Comparison of ENCODE assay signal across 16 cellular contexts in genomic region chr15:74865316-74865715, GRCh38. TPM values are rescaled to one million over a fixed set of nuclear protein-coding genes. Genes with fewer than 3 reads are reported as not detected.
DNase-seq lines count a peak whose midpoint lies in the region; ATAC-seq and TF ChIP-seq lines count a peak whose summit lies in the region.
"Had no signal": no experiment of that assay in that cellular context is flagged by ENCODE, and none has a peak within 500 bp of the region (broad histone marks: within the 10 kb centered on the region; RNA-seq: fewer than 3 reads in every experiment).

No MANE protein-coding gene starts in this region.

- H3K9me3 Mint-ChIP-seq in activated T-cell treated with anti-CD3 and anti-CD28 coated beads, Interleukin-2, amount 50 U/mL, for 24 hours: no peaks in the 10 kb centered on the region
- no peaks in the 10 kb centered on the region for H3K9me3 Mint-ChIP-seq in activated T-cell treated with anti-CD3 and anti-CD28 coated beads, Interleukin-2, amount 50 U/mL, for 4 hours
- H3K9me3 Mint-ChIP-seq in stimulated activated effector memory CD8-positive, alpha-beta T cell treated with anti-CD3 and anti-CD28 coated beads, Interleukin-12 subunit alpha, Interleukin-12 subunit beta, amount 100 ng/mL, for 72 hours: no peaks in the 10 kb centered on the region

- H3K27me3 Mint-ChIP-seq in activated T-cell treated with anti-CD3 and anti-CD28 coated beads, Interleukin-2, amount 50 U/mL, for 24 hours: no peaks in the 10 kb centered on the region
- H3K27me3 Mint-ChIP-seq in activated T-cell treated with anti-CD3 and anti-CD28 coated beads, Interleukin-2, amount 50 U/mL, for 4 hours (ENCODE audit: low read depth): no peaks in the 10 kb centered on the region

- no peaks in the 10 kb centered on the region for H3K9me3 ChIP-seq in SK-N-MC (ENCODE audit: low read depth, low read length)
- no peaks in the 10 kb centered on the region for H3K9me3 ChIP-seq in upper lobe of right lung
- H3K9me3 ChIP-seq: heart left ventricle, tibial nerve had no signal

- TF ChIP-seq CTCF in epithelial cell of esophagus (IDR thresholded peaks at IDR 0.05; ENCODE audit: insufficient read depth, low read depth, low read length, missing control alignments) (no peak), upper lobe of right lung (IDR thresholded peaks at IDR 0.05) (no peak)

- no peaks in the 10 kb centered on the region for H3K27me3 ChIP-seq in upper lobe of right lung
- H3K27me3 ChIP-seq: heart left ventricle, tibial nerve had no signal

- H3K27ac Mint-ChIP-seq in activated T-cell treated with anti-CD3 and anti-CD28 coated beads, Interleukin-2, amount 50 U/mL, for 24 hours: peak overlapping the region; percentile 89
- H3K27ac Mint-ChIP-seq in stimulated activated effector memory CD8-positive, alpha-beta T cell treated with anti-CD3 and anti-CD28 coated beads, Interleukin-12 subunit alpha, Interleukin-12 subunit beta, amount 100 ng/mL, for 72 hours: peak overlapping the region; percentile 70

- peaks cover 73% of the 10 kb centered on the region for H3K4me1 Mint-ChIP-seq in activated T-cell treated with anti-CD3 and anti-CD28 coated beads, Interleukin-2, amount 50 U/mL, for 24 hours (ENCODE audit: low read depth)
- peaks cover 71% of the 10 kb centered on the region for H3K4me1 Mint-ChIP-seq in activated T-cell treated with anti-CD3 and anti-CD28 coated beads, Interleukin-2, amount 50 U/mL, for 4 hours (ENCODE audit: low read depth)
- peaks cover 67% of the 10 kb centered on the region for H3K4me1 Mint-ChIP-seq in stimulated activated effector memory CD8-positive, alpha-beta T cell treated with anti-CD3 and anti-CD28 coated beads, Interleukin-12 subunit alpha, Interleukin-12 subunit beta, amount 100 ng/mL, for 72 hours

- no peak overlapping the region for H3K9ac ChIP-seq in SK-N-MC (ENCODE audit: insufficient read length)

- H3K36me3 ChIP-seq in SK-N-MC (ENCODE audit: insufficient read depth, low read length) (peaks cover 25% of the 10 kb centered on the region), upper lobe of right lung (no peaks in the 10 kb centered on the region)

- peaks cover 54% of the 10 kb centered on the region for H3K36me3 Mint-ChIP-seq in activated T-cell treated with anti-CD3 and anti-CD28 coated beads, Interleukin-2, amount 50 U/mL, for 24 hours (ENCODE audit: low read depth)
- H3K36me3 Mint-ChIP-seq in activated T-cell treated with anti-CD3 and anti-CD28 coated beads, Interleukin-2, amount 50 U/mL, for 4 hours (ENCODE audit: insufficient read depth): peaks cover 19% of the 10 kb centered on the region
- H3K36me3 Mint-ChIP-seq in stimulated activated effector memory CD8-positive, alpha-beta T cell treated with anti-CD3 and anti-CD28 coated beads, Interleukin-12 subunit alpha, Interleukin-12 subunit beta, amount 100 ng/mL, for 72 hours: peaks cover 75% of the 10 kb centered on the region

- H3K4me1 ChIP-seq in upper lobe of right lung: peaks cover 56% of the 10 kb centered on the region

- no peak overlapping the region for H3K4me3 Mint-ChIP-seq in activated T-cell treated with anti-CD3 and anti-CD28 coated beads, Interleukin-2, amount 50 U/mL, for 24 hours
- no peak overlapping the region for H3K4me3 Mint-ChIP-seq in activated T-cell treated with anti-CD3 and anti-CD28 coated beads, Interleukin-2, amount 50 U/mL, for 4 hours
- H3K4me3 Mint-ChIP-seq in stimulated activated effector memory CD8-positive, alpha-beta T cell treated with anti-CD3 and anti-CD28 coated beads, Interleukin-12 subunit alpha, Interleukin-12 subunit beta, amount 100 ng/mL, for 72 hours: no peak overlapping the region

- DNase-seq in activated T-cell treated with anti-CD3 and anti-CD28 coated beads, Interleukin-2, amount 50 U/mL, for 24 hours: no peak
- no peak for DNase-seq in activated T-cell treated with anti-CD3 and anti-CD28 coated beads, Interleukin-2, amount 50 U/mL, for 4 hours
- no peak for DNase-seq in SK-N-MC (ENCODE audit: low read depth, low spot score)
- DNase-seq in epithelial cell of esophagus (ENCODE audit: low read depth): peak; percentile 74
- no peak for DNase-seq in stimulated activated effector memory CD8-positive, alpha-beta T cell treated with anti-CD3 and anti-CD28 coated beads, Interleukin-12 subunit alpha, Interleukin-12 subunit beta, amount 100 ng/mL, for 72 hours (ENCODE audit: low spot score in 2 of 2)
- no peak for DNase-seq in upper lobe of right lung
- no peak for DNase-seq in NCI-H524 treated with DMSO at 0.1 percent for 48 hours (lab: John Stamatoyannopoulos, UW)
- DNase-seq: heart left ventricle, KG1, left colon, NCI-H187, SHP77, small intestine had no signal

- H3K27ac ChIP-seq in SK-N-MC (peak overlapping the region; percentile 96), upper lobe of right lung (no peak overlapping the region)

- no peak overlapping the region for H3K4me3 ChIP-seq in SK-N-MC
- no peak overlapping the region for H3K4me3 ChIP-seq in epithelial cell of esophagus (ENCODE audit: low read length)
- H3K4me3 ChIP-seq in upper lobe of right lung: no peak overlapping the region
- H3K4me3 ChIP-seq: heart left ventricle, tibial nerve had no signal

- no peak for ATAC-seq in activated T-cell treated with anti-CD3 and anti-CD28 coated beads, Interleukin-2, amount 50 U/mL, for 4 hours
- no peak for ATAC-seq in stimulated activated effector memory CD8-positive, alpha-beta T cell treated with anti-CD3 and anti-CD28 coated beads, Interleukin-12 subunit alpha, Interleukin-12 subunit beta, amount 100 ng/mL, for 72 hours
- ATAC-seq in upper lobe of right lung (no peak), GM19452 (IDR thresholded peaks at IDR 0.05; ENCODE audit: unreplicated experiment) (no peak)
- ATAC-seq: heart left ventricle, left colon had no signal

- intact Hi-C loops in upper lobe of right lung (cut with DNase I): no loop called here

RNA-seq across cellular contexts. Expression of gene SCAMP2, which starts 7.8 kb away (rescaled TPM):
- 10 to 100 TPM; 81.7 to 91.0 (median 82.9) TPM for total RNA-seq in activated T-cell treated with anti-CD3 and anti-CD28 coated beads, Interleukin-2, amount 50 U/mL, for 4 hours
- 115 TPM for total RNA-seq in upper lobe of right lung

RNA-seq across cellular contexts. Expression of gene ULK3, which starts 22.4 kb away (rescaled TPM):
- total RNA-seq in activated T-cell treated with anti-CD3 and anti-CD28 coated beads, Interleukin-2, amount 50 U/mL, for 4 hours: 10 to 100 TPM; 52.8 to 64.7 (median 64.0) TPM
- total RNA-seq in upper lobe of right lung: 43.9 TPM

RNA-seq across cellular contexts. Expression of gene MPI, which starts 24.5 kb away (rescaled TPM):
- 10 to 100 TPM; 37.4 to 53.1 (median 46.6) TPM for total RNA-seq in activated T-cell treated with anti-CD3 and anti-CD28 coated beads, Interleukin-2, amount 50 U/mL, for 4 hours
- total RNA-seq in upper lobe of right lung: 26.7 TPM

RNA-seq across cellular contexts. Expression of gene CPLX3, which starts 38.9 kb away (rescaled TPM):
- total RNA-seq in activated T-cell treated with anti-CD3 and anti-CD28 coated beads, Interleukin-2, amount 50 U/mL, for 4 hours: under 1 TPM in 2 of 3 donors, not detected in 1; 0.23 to 0.32 TPM
- total RNA-seq in upper lobe of right lung: not detected
- total RNA-seq: endothelial cell of umbilical vein, tibial nerve had no signal

RNA-seq across cellular contexts. Expression of gene FAM219B, which starts 41.3 kb away (rescaled TPM):
- 10 to 100 TPM; 23.6 to 26.6 (median 26.4) TPM for total RNA-seq in activated T-cell treated with anti-CD3 and anti-CD28 coated beads, Interleukin-2, amount 50 U/mL, for 4 hours
- total RNA-seq in upper lobe of right lung: 75.4 TPM
